38 cellular contexts compared by ENCODE assay signal in genomic region chr12:102444093-102444492, GRCh38. TPM values are rescaled to one million over a fixed set of nuclear protein-coding genes. Genes with fewer than 3 reads are reported as not detected.
"Had no signal": no experiment of that assay in that cellular context is flagged by ENCODE, and none has a peak within 500 bp of the region (broad histone marks: within the 10 kb centered on the region; RNA-seq: fewer than 3 reads in every experiment).

No MANE protein-coding gene starts in this region.

- H3K4me3 ChIP-seq: MG63 had no signal

- H3K9ac ChIP-seq: KMS-11 had no signal

- H3K4me2 ChIP-seq: KMS-11 had no signal

- H3K27ac ChIP-seq: KMS-11 had no signal

- H3K27me3 ChIP-seq: MG63 had no signal

- H3K36me3 ChIP-seq: MG63 had no signal

- DNase-seq: Karpas-422, Kasumi-1, MG63, MM.1S, MV-4-11, NCI-H1048, NCI-H1092, NCI-H1092 treated with DMSO at 0.1 percent for 48 hours, NCI-H1105, NCI-H1105 treated with DMSO at 0.1 percent for 48 hours, NCI-H1417, NCI-H1417 treated with DMSO at 0.1 percent for 48 hours, NCI-H1436, NCI-H1436 treated with DMSO at 0.1 percent for 48 hours, NCI-H146, NCI-H1694, NCI-H1694 treated with DMSO at 0.1 percent for 48 hours, NCI-H187, NCI-H187 treated with DMSO at 0.1 percent for 48 hours, NCI-H1930, NCI-H2029, NCI-H2029 treated with DMSO at 0.1 percent for 48 hours, NCI-H2081, NCI-H2081 treated with DMSO at 0.1 percent for 48 hours, NCI-H2107, NCI-H2171, NCI-H2171 treated with DMSO at 0.1 percent for 48 hours, NCI-H2227 treated with DMSO at 0.1 percent for 48 hours, NCI-H226, NCI-H345, NCI-H446, NCI-H446 treated with DMSO at 0.1 percent for 48 hours, NCI-H510A had no signal

- H3K9me3 ChIP-seq: MG63 had no signal

RNA-seq across cellular contexts. Expression of gene IGF1, which starts 36.3 kb away (rescaled TPM):
- total RNA-seq: LHCN-M2, M059J, MCF 10A, NCI-H460 had no signal
